Comparison of ENCODE assay signal across 1 cellular context in genomic region chr4:110245567-110245966, GRCh38.
TF ChIP-seq lines count a peak whose summit lies in the region.

No MANE protein-coding gene starts in this region.

TF ChIP-seq in GM23338, 12 proteins besides CTCF, POLR2A, EP300 and RAD21 (continued from another document):
- TF ChIP-seq REST (IDR thresholded peaks at IDR 0.05; ENCODE audit: unreplicated experiment), result no peak
- TF ChIP-seq JUNB (IDR thresholded peaks at IDR 0.05; ENCODE audit: unreplicated experiment), result no peak
- TF ChIP-seq ZNF114 (CRISPR knock-in tag; IDR thresholded peaks at IDR 0.05), result no peak
- TF ChIP-seq ZNF331 (CRISPR knock-in tag; IDR thresholded peaks at IDR 0.05; ENCODE audit: low read depth), result no peak
- TF ChIP-seq NANOG (IDR thresholded peaks at IDR 0.05; ENCODE audit: borderline replicate concordance), result no peak
- TF ChIP-seq ETS1 (IDR thresholded peaks at IDR 0.05), result no peak
